In the genomic region with DNA sequence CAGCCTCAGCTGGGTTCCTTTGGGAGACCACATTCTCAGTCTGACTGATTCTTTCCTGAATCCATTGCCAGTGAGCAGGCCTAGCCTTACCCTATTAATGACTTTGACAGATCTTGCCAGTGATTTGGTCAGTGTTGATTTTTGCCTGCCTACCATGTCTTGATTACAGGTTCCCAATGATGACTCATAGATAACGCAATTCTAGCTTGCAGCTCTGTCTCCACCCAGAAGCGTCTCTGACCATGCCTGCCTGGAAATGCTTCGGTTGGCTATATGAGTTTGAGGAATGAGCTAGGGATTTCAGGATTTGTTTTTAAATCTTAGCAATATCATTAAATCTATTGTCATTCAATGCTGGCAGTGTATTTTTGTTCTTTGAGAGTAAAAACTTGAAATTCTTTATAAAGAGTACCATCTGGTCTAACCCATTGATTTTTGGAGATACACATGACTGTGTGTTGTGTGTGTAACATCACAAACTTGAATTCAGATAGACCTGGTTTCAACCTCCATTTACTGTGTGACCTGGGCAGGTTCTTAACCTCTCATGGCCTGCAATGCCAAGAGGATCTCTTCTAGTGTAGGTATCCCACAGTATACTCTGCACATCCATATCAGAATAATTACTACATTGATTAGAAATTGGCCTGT, we compare ENCODE assay signal across 11 cellular contexts. TPM values are rescaled to one million over a fixed set of nuclear protein-coding genes. Genes with fewer than 3 reads are reported as not detected.
A peak's percentile ranks its signal among the peaks of the same experiment; 100 is the strongest.
DNase-seq lines count a peak whose midpoint lies in the region; ATAC-seq and FAIRE-seq lines count a peak whose summit lies in the region.
"Had no signal": no experiment of that assay in that cellular context is flagged by ENCODE, and none has a peak within 500 bp of the region (broad histone marks: within the 10 kb centered on the region; RNA-seq: fewer than 3 reads in every experiment).

No MANE protein-coding gene starts in this region.

- DNase-seq in AG08395 (ENCODE audit: low spot score) (peak; percentile 47), HS-5 (ENCODE audit: low read depth) (peak; percentile 61), SW480 (ENCODE audit: low spot score) (peak; percentile 49), NCI-H446 (lab: John Stamatoyannopoulos, UW) (no peak)
- no peak for DNase-seq in activated T-helper 2 cell treated with anti-CD3 and anti-CD28 coated beads, Interferon-gamma antibody, Interleukin-2, Interleukin-4, amounts not matched to agents 10 μg/mL and 5 μg/mL and 100 μg/mL, durations not matched to agents 14 hours and 24 hours and 36 hours (ENCODE audit: low spot score)
- DNase-seq: heart right ventricle, KG1, pancreas had no signal

- H3K27ac Mint-ChIP-seq in activated T-helper 2 cell treated with anti-CD3 and anti-CD28 coated beads, Interferon-gamma antibody, Interleukin-2, Interleukin-4, amounts not matched to agents 10 μg/mL and 5 μg/mL and 100 μg/mL, durations not matched to agents 14 hours and 24 hours and 36 hours = no peak overlapping the region

- intact Hi-C loops in activated T-helper 2 cell treated with anti-CD3 and anti-CD28 coated beads, Interferon-gamma antibody, Interleukin-2, Interleukin-4, amounts not matched to agents 10 μg/mL and 5 μg/mL and 100 μg/mL, durations not matched to agents 14 hours and 24 hours and 36 hours (cut with micrococcal nuclease) = no loop called here

- H3K27me3 Mint-ChIP-seq in activated T-helper 2 cell treated with anti-CD3 and anti-CD28 coated beads, Interferon-gamma antibody, Interleukin-2, Interleukin-4, amounts not matched to agents 10 μg/mL and 5 μg/mL and 100 μg/mL, durations not matched to agents 14 hours and 24 hours and 36 hours (ENCODE audit: low read depth) = no peaks in the 10 kb centered on the region

- ATAC-seq in GM21381 (IDR thresholded peaks at IDR 0.05; ENCODE audit: unreplicated experiment) = no peak
- ATAC-seq in HG02852 (IDR thresholded peaks at IDR 0.05; ENCODE audit: unreplicated experiment) = no peak

- peaks cover 2% of the 10 kb centered on the region for H3K36me3 Mint-ChIP-seq in activated T-helper 2 cell treated with anti-CD3 and anti-CD28 coated beads, Interferon-gamma antibody, Interleukin-2, Interleukin-4, amounts not matched to agents 10 μg/mL and 5 μg/mL and 100 μg/mL, durations not matched to agents 14 hours and 24 hours and 36 hours (ENCODE audit: low read depth)

- FAIRE-seq in islet of Langerhans (lab: Jason Lieb, UNC) = peak; percentile 33
- FAIRE-seq: pancreas had no signal

- H3K4me1 Mint-ChIP-seq in activated T-helper 2 cell treated with anti-CD3 and anti-CD28 coated beads, Interferon-gamma antibody, Interleukin-2, Interleukin-4, amounts not matched to agents 10 μg/mL and 5 μg/mL and 100 μg/mL, durations not matched to agents 14 hours and 24 hours and 36 hours (ENCODE audit: low read depth) = no peaks in the 10 kb centered on the region

- H3K9me3 Mint-ChIP-seq in activated T-helper 2 cell treated with anti-CD3 and anti-CD28 coated beads, Interferon-gamma antibody, Interleukin-2, Interleukin-4, amounts not matched to agents 10 μg/mL and 5 μg/mL and 100 μg/mL, durations not matched to agents 14 hours and 24 hours and 36 hours = no peaks in the 10 kb centered on the region

- H3K4me3 Mint-ChIP-seq in activated T-helper 2 cell treated with anti-CD3 and anti-CD28 coated beads, Interferon-gamma antibody, Interleukin-2, Interleukin-4, amounts not matched to agents 10 μg/mL and 5 μg/mL and 100 μg/mL, durations not matched to agents 14 hours and 24 hours and 36 hours (ENCODE audit: low read depth) = no peak overlapping the region

RNA-seq across cellular contexts. Expression of a gene that starts 57.0 kb away (rescaled TPM):
- total RNA-seq in activated T-helper 2 cell treated with anti-CD3 and anti-CD28 coated beads, Interferon-gamma antibody, Interleukin-2, Interleukin-4, amounts not matched to agents 10 μg/mL and 5 μg/mL and 100 μg/mL, durations not matched to agents 14 hours and 24 hours and 36 hours = 13.6 and 17.8 TPM in 2 replicates

Comparison
In these comparisons a context has a peak if more than half of its experiments do, and no peak if none do; other contexts are left out.
1. DNase-seq: peak in AG08395 (single experiment), HS-5 (single experiment) and SW480 (single experiment); none in NCI-H446 (0 of 2) and activated T-helper 2 cell treated with anti-CD3 and anti-CD28 coated beads, Interferon-gamma antibody, Interleukin-2, Interleukin-4, amounts not matched to agents 10 μg/mL and 5 μg/mL and 100 μg/mL, durations not matched to agents 14 hours and 24 hours and 36 hours (single experiment).